ENCODE assay signal across 23 cellular contexts in genomic region chr2:121189011-121189410, GRCh38.
DNase-seq lines count a peak whose midpoint lies in the region; ATAC-seq, FAIRE-seq and TF ChIP-seq lines count a peak whose summit lies in the region.
"Had no signal": no experiment of that assay in that cellular context is flagged by ENCODE, and none has a peak within 500 bp of the region (broad histone marks: within the 10 kb centered on the region; RNA-seq: fewer than 3 reads in every experiment).

No MANE protein-coding gene starts in this region.

- peaks cover 8% of the 10 kb centered on the region for H3K27me3 Mint-ChIP-seq in osteocyte (ENCODE audit: unreplicated experiment)
- H3K27me3 Mint-ChIP-seq: activated CD4-positive, alpha-beta memory T cell treated with anti-CD3 and anti-CD28 coated beads for 36 hours; activated T-cell treated with anti-CD3 and anti-CD28 coated beads, Interleukin-2, amount 50 U/mL, for 24 hours had no signal

- peak; percentile 26 to 50 for ATAC-seq in left cardiac atrium
- peak; percentile 58 for ATAC-seq in upper lobe of right lung
- ATAC-seq in HG02588 (IDR thresholded peaks at IDR 0.05; ENCODE audit: unreplicated experiment), result no peak
- ATAC-seq: WTC11 had no signal

- no peaks in the 10 kb centered on the region for H3K36me3 Mint-ChIP-seq in osteocyte (ENCODE audit: unreplicated experiment)
- H3K36me3 Mint-ChIP-seq: activated CD4-positive, alpha-beta memory T cell treated with anti-CD3 and anti-CD28 coated beads for 36 hours; memory B cell; WTC11 had no signal

- intact Hi-C loops in left cardiac atrium (cut with DNase I) (no loop called here), left ventricle myocardium inferior (cut with micrococcal nuclease) (no loop called here), upper lobe of right lung (cut with DNase I) (no loop called here)

- H3K4me1 Mint-ChIP-seq in osteocyte (ENCODE audit: unreplicated experiment), result no peaks in the 10 kb centered on the region
- H3K4me1 Mint-ChIP-seq: memory B cell had no signal

- H3K9me3 ChIP-seq in left ventricle myocardium inferior (replicated peaks) (no peaks in the 10 kb centered on the region), upper lobe of right lung (no peaks in the 10 kb centered on the region)
- H3K9me3 ChIP-seq: SJCRH30, testis had no signal

- H3K36me3 ChIP-seq in left ventricle myocardium inferior (no peaks in the 10 kb centered on the region), upper lobe of right lung (no peaks in the 10 kb centered on the region)
- H3K36me3 ChIP-seq: SJCRH30 had no signal

- H3K27ac ChIP-seq in left ventricle myocardium inferior (replicated peaks) (no peak overlapping the region), upper lobe of right lung (no peak overlapping the region)
- H3K27ac ChIP-seq: coronary artery, hepatocyte, KMS-11, SJCRH30, testis had no signal

- H3K4me3 ChIP-seq in left ventricle myocardium inferior, result no peak overlapping the region
- H3K4me3 ChIP-seq in fibroblast of pulmonary artery (replicated peaks; ENCODE audit: low read depth, low read length), result no peak overlapping the region
- H3K4me3 ChIP-seq in upper lobe of right lung, result no peak overlapping the region
- H3K4me3 ChIP-seq: coronary artery, hepatocyte, SJCRH30, testis had no signal

- H3K4me1 ChIP-seq in left ventricle myocardium inferior, result no peaks in the 10 kb centered on the region
- H3K4me1 ChIP-seq in upper lobe of right lung, result no peaks in the 10 kb centered on the region
- H3K4me1 ChIP-seq: testis had no signal

- no peaks in the 10 kb centered on the region for H3K9me3 Mint-ChIP-seq in osteocyte (ENCODE audit: unreplicated experiment)
- H3K9me3 Mint-ChIP-seq: activated CD4-positive, alpha-beta memory T cell treated with anti-CD3 and anti-CD28 coated beads for 36 hours; activated naive CD4-positive, alpha-beta T cell treated with anti-CD3 and anti-CD28 coated beads for 36 hours; activated T-cell treated with anti-CD3 and anti-CD28 coated beads, Interleukin-2, amount 50 U/mL, for 24 hours; memory B cell; nephron progenitor cell; WTC11 had no signal

- TF ChIP-seq CTCF in left ventricle myocardium inferior (IDR thresholded peaks at IDR 0.05; ENCODE audit: borderline replicate concordance), result no peak
- TF ChIP-seq CTCF in fibroblast of pulmonary artery (IDR thresholded peaks at IDR 0.05; ENCODE audit: low read length, missing control alignments), result no peak
- no peak for TF ChIP-seq CTCF in upper lobe of right lung (IDR thresholded peaks at IDR 0.05)
- TF ChIP-seq CTCF in osteocyte (IDR thresholded peaks at IDR 0.05), result no peak

- H3K27me3 ChIP-seq in left ventricle myocardium inferior (ENCODE audit: low read depth) (no peaks in the 10 kb centered on the region), upper lobe of right lung (no peaks in the 10 kb centered on the region)
- H3K27me3 ChIP-seq: hepatocyte, SJCRH30, testis had no signal

- FAIRE-seq in GM19239 (lab: Jason Lieb, UNC), result no peak
- FAIRE-seq: islet of Langerhans had no signal

- no peak overlapping the region for H3K27ac Mint-ChIP-seq in osteocyte (ENCODE audit: unreplicated experiment)
- H3K27ac Mint-ChIP-seq: activated CD4-positive, alpha-beta memory T cell treated with anti-CD3 and anti-CD28 coated beads for 36 hours; activated naive CD4-positive, alpha-beta T cell treated with anti-CD3 and anti-CD28 coated beads for 36 hours; activated T-cell treated with anti-CD3 and anti-CD28 coated beads, Interleukin-2, amount 50 U/mL, for 24 hours; memory B cell; nephron progenitor cell; WTC11 had no signal

- H3K4me3 Mint-ChIP-seq in osteocyte (ENCODE audit: unreplicated experiment), result no peak overlapping the region
- H3K4me3 Mint-ChIP-seq: activated CD4-positive, alpha-beta memory T cell treated with anti-CD3 and anti-CD28 coated beads for 36 hours; activated naive CD4-positive, alpha-beta T cell treated with anti-CD3 and anti-CD28 coated beads for 36 hours; activated T-cell treated with anti-CD3 and anti-CD28 coated beads, Interleukin-2, amount 50 U/mL, for 24 hours; memory B cell; nephron progenitor cell; WTC11 had no signal

- no peak for DNase-seq in left cardiac atrium
- DNase-seq in left ventricle myocardium inferior, result no peak
- DNase-seq in NOMO-1 treated with dmso at 0.1 percent for 144 hours (lab: John Stamatoyannopoulos, UW; ENCODE audit: unreplicated experiment), result peak; percentile 14
- peak; percentile 39 for DNase-seq in fibroblast of pulmonary artery (ENCODE audit: low read depth)
- DNase-seq in upper lobe of right lung, result no peak
- DNase-seq in GM19239 (ENCODE audit: insufficient read length, low spot score), result no peak
- DNase-seq in osteocyte (ENCODE audit: extremely low spot score, unreplicated experiment), result no peak
- DNase-seq: activated CD4-positive, alpha-beta memory T cell treated with anti-CD3 and anti-CD28 coated beads for 36 hours; activated naive CD4-positive, alpha-beta T cell treated with anti-CD3 and anti-CD28 coated beads for 36 hours; activated T-cell treated with anti-CD3 and anti-CD28 coated beads, Interleukin-2, amount 50 U/mL, for 24 hours; DMS79; NCI-H1105; NCI-H2081; nephron progenitor cell; SJCRH30; testis had no signal

Comparison
In these comparisons a context has a peak if more than half of its experiments do, and no peak if none do; other contexts are left out.
1. DNase-seq: peak in NOMO-1 treated with dmso at 0.1 percent for 144 hours (single experiment) and fibroblast of pulmonary artery (single experiment); none in left cardiac atrium (single experiment), left ventricle myocardium inferior (single experiment), upper lobe of right lung (single experiment), GM19239 (single experiment) and osteocyte (single experiment).